In the genomic region with DNA sequence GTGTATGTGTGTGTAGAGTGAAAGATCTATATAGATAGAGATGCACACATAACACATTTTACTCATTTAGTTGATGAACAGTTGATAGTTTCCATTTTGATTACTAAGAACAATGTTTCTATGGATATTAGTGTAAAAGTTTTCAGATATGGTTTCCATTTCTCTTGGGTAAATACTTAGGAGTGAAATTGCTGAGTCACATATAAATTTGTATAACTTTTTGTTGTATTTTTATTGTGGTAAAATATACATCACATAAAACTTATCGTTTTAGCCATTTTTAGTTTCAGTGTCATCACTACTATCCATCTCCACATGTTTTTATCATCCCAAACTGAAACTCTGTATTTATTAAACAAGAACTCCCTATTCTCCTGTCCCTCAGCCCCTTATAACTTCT, we compare ENCODE assay signal across 9 cellular contexts.
"Had no signal": no experiment of that assay in that cellular context is flagged by ENCODE, and none has a peak within 500 bp of the region (broad histone marks: within the 10 kb centered on the region; RNA-seq: fewer than 3 reads in every experiment).

No MANE protein-coding gene starts in this region.

- FAIRE-seq: HTR-8/SVneo had no signal

- H3K36me3 ChIP-seq: HAP-1 had no signal

- H3K4me1 ChIP-seq: HAP-1 had no signal

- H3K27ac ChIP-seq: KMS-11 had no signal

- ATAC-seq: GM23338, HCT116 had no signal

- H3K9ac ChIP-seq: KMS-11 had no signal

- H3K9me3 ChIP-seq: HAP-1 had no signal

- H3K4me2 ChIP-seq: GM23338, KMS-11 had no signal

- DNase-seq: H7, HFFc6, Karpas-422, KBM-7 had no signal

- H3K4me3 ChIP-seq: GM23338, HAP-1 had no signal

- H2AFZ ChIP-seq: GM23338 had no signal
